In genomic region chr10:123150986-123151738, GRCh38 we compare ENCODE assay signal across 10 cellular contexts. TPM values are rescaled to one million over a fixed set of nuclear protein-coding genes. Genes with fewer than 3 reads are reported as not detected.
DNase-seq lines count a peak whose midpoint lies in the region; ATAC-seq, FAIRE-seq and TF ChIP-seq lines count a peak whose summit lies in the region.
"Had no signal": no experiment of that assay in that cellular context is flagged by ENCODE, and none has a peak within 500 bp of the region (broad histone marks: within the 10 kb centered on the region; RNA-seq: fewer than 3 reads in every experiment).

No MANE protein-coding gene starts in this region.

- DNase-seq in stimulated activated CD4-positive, alpha-beta T cell treated with anti-CD3 and anti-CD28 coated beads, Interleukin-1b, Interleukin-23, amount 100 ng/mL, for 48 hours: peak; percentile 43
- no peak for DNase-seq in stimulated activated CD4-positive, alpha-beta T cell treated with anti-CD3 and anti-CD28 coated beads, Interleukin-4, amount 100 ng/mL, for 24 hours
- peak; percentile 17 for DNase-seq in activated T-helper 2 cell treated with anti-CD3 and anti-CD28 coated beads, Interferon-gamma antibody, Interleukin-2, Interleukin-4, amounts not matched to agents 10 μg/mL and 5 μg/mL and 100 μg/mL, durations not matched to agents 14 hours and 24 hours and 36 hours (ENCODE audit: low spot score)
- DNase-seq in HepG2 (ENCODE audit: low spot score) (no peak), NK-92 (lab: John Stamatoyannopoulos, UW; ENCODE audit: unreplicated experiment) (no peak), posterior vena cava (ENCODE audit: low spot score) (no peak), NCI-H1092 treated with DMSO at 0.1 percent for 48 hours (lab: John Stamatoyannopoulos, UW) (no peak), NCI-H446 treated with DMSO at 0.1 percent for 48 hours (lab: John Stamatoyannopoulos, UW) (no peak)
- DNase-seq: DND-41 had no signal

- intact Hi-C loops in activated T-helper 2 cell treated with anti-CD3 and anti-CD28 coated beads, Interferon-gamma antibody, Interleukin-2, Interleukin-4, amounts not matched to agents 10 μg/mL and 5 μg/mL and 100 μg/mL, durations not matched to agents 14 hours and 24 hours and 36 hours (cut with micrococcal nuclease): loop anchor here (5.0 kb wide), 3 partner anchors 1081 to 1766 kb away; partner anchors contain the start of gene NKX1-2
- intact Hi-C loops in HepG2 (cut with micrococcal nuclease; ENCODE audit: unreplicated experiment) (loop anchor here (10.0 kb wide), 1 partner anchor 54 kb away; no protein-coding TSS in a partner anchor), posterior vena cava (cut with DNase I) (no loop called here)

- TF ChIP-seq POLR2A in HepG2 (IDR thresholded peaks at IDR 0.05; ENCODE audit: insufficient read depth in 1 of 2, low read depth in 2 of 2, low read length in 2 of 2): no peak

- H3K27ac Mint-ChIP-seq in activated T-helper 2 cell treated with anti-CD3 and anti-CD28 coated beads, Interferon-gamma antibody, Interleukin-2, Interleukin-4, amounts not matched to agents 10 μg/mL and 5 μg/mL and 100 μg/mL, durations not matched to agents 14 hours and 24 hours and 36 hours: no peak overlapping the region

- H3K4me2 ChIP-seq in HepG2 (ENCODE audit: low read depth, low read length): peak overlapping the region; percentile 6; the same call in 1 of the 2 replicates

- 61% methylated on average over 29 of the region's 56 CpGs for WGBS in HepG2 (ENCODE audit: low lambda C conversion rate)

- H3K4me3 ChIP-seq in HepG2 (replicated peaks in 1 of 3; ENCODE audit: insufficient read depth in 1 of 3, low read depth in 2 of 3, low read length in 3 of 3): 0 out of 6 replicates have a peak overlapping the region, but pooled peaks of 1 of the 3 experiments have one; percentile 5

- H3K4me3 Mint-ChIP-seq in activated T-helper 2 cell treated with anti-CD3 and anti-CD28 coated beads, Interferon-gamma antibody, Interleukin-2, Interleukin-4, amounts not matched to agents 10 μg/mL and 5 μg/mL and 100 μg/mL, durations not matched to agents 14 hours and 24 hours and 36 hours (ENCODE audit: low read depth): peak overlapping the region; percentile 39

- H3K27me3 Mint-ChIP-seq in activated T-helper 2 cell treated with anti-CD3 and anti-CD28 coated beads, Interferon-gamma antibody, Interleukin-2, Interleukin-4, amounts not matched to agents 10 μg/mL and 5 μg/mL and 100 μg/mL, durations not matched to agents 14 hours and 24 hours and 36 hours (ENCODE audit: low read depth): peaks cover 37% of the 10 kb centered on the region

- H3K9me3 ChIP-seq in HepG2 (ENCODE audit: low read length): no peaks in the 10 kb centered on the region
- H3K9me3 ChIP-seq: pancreas had no signal

- FAIRE-seq in HepG2 (lab: Jason Lieb, UNC): no peak
- FAIRE-seq: pancreas had no signal

- H3K9me3 Mint-ChIP-seq in activated T-helper 2 cell treated with anti-CD3 and anti-CD28 coated beads, Interferon-gamma antibody, Interleukin-2, Interleukin-4, amounts not matched to agents 10 μg/mL and 5 μg/mL and 100 μg/mL, durations not matched to agents 14 hours and 24 hours and 36 hours: no peaks in the 10 kb centered on the region

- H4K20me1 ChIP-seq in HepG2 (ENCODE audit: insufficient read depth, low read length): peaks cover 5% of the 10 kb centered on the region; the same call in 1 of the 2 replicates

- no peak for TF ChIP-seq EP300 in HepG2 (IDR thresholded peaks at IDR 0.05; ENCODE audit: low read depth in 2 of 2, low read length in 2 of 2)
- TF ChIP-seq EP300 in HepG2 (CRISPR knock-in tag; IDR thresholded peaks at IDR 0.05; ENCODE audit: borderline replicate concordance): no peak

- H3K36me3 ChIP-seq in HepG2 (replicated peaks in 1 of 2; ENCODE audit: control insufficient read depth in 1 of 2, insufficient read depth in 2 of 2, low read length in 2 of 2): no peaks in the 10 kb centered on the region; a peak in 1 of 5 replicates
- H3K36me3 ChIP-seq: pancreas had no signal

- in situ Hi-C loops in HepG2 (cut with HindIII; ENCODE audit: extremely low pct_ligation_motif_present, low pct_unique_long_range_greater_than_20kb): no loop called here

- H3K4me1 Mint-ChIP-seq in activated T-helper 2 cell treated with anti-CD3 and anti-CD28 coated beads, Interferon-gamma antibody, Interleukin-2, Interleukin-4, amounts not matched to agents 10 μg/mL and 5 μg/mL and 100 μg/mL, durations not matched to agents 14 hours and 24 hours and 36 hours (ENCODE audit: low read depth): peaks cover 33% of the 10 kb centered on the region

- peaks cover 19 to 72% of the 10 kb centered on the region in 2 experiments for H3K27me3 ChIP-seq in HepG2 (ENCODE audit: control insufficient read depth in 1 of 2, insufficient read depth in 2 of 2, low read length in 2 of 2)

- TF ChIP-seq RAD21 in HepG2 (CRISPR knock-in tag; IDR thresholded peaks at IDR 0.05): no peak

- no peak overlapping the region for H3K9ac ChIP-seq in HepG2 (ENCODE audit: insufficient read depth, low read depth, low read length)

- peaks cover 43% of the 10 kb centered on the region for H3K4me1 ChIP-seq in HepG2 (ENCODE audit: insufficient read depth, low read length)

- H2AFZ ChIP-seq in HepG2 (ENCODE audit: low read length): no peak overlapping the region

- H3K36me3 Mint-ChIP-seq in activated T-helper 2 cell treated with anti-CD3 and anti-CD28 coated beads, Interferon-gamma antibody, Interleukin-2, Interleukin-4, amounts not matched to agents 10 μg/mL and 5 μg/mL and 100 μg/mL, durations not matched to agents 14 hours and 24 hours and 36 hours (ENCODE audit: low read depth): peaks cover 33% of the 10 kb centered on the region

- BruUV-seq in HepG2 (replicated peaks; lab: Mats Ljungman, UMichigan): no TSS peak

- peaks cover 18% of the 10 kb centered on the region for H3K79me2 ChIP-seq in HepG2 (ENCODE audit: insufficient read depth, low read length)

- ATAC-seq in HepG2: no peak
- ATAC-seq: pancreas had no signal

- POLR2A ChIA-PET in HepG2 (lab: Yijun Ruan, JAX): no interaction called here

- no peak overlapping the region for H3K27ac ChIP-seq in HepG2 (ENCODE audit: extremely low read length, insufficient read depth, low read length)
- H3K27ac ChIP-seq: pancreas had no signal

- no peak for TF ChIP-seq CTCF in HepG2 (CRISPR knock-in tag; IDR thresholded peaks at IDR 0.05)

- CTCF ChIA-PET in HepG2 (lab: Yijun Ruan, JAX; ENCODE audit: low intra/inter-chr PET ratio, low total read pairs): no interaction called here

RNA-seq across cellular contexts. Expression of gene BUB3, which starts 3.0 kb away (rescaled TPM):
- total RNA-seq in activated T-helper 2 cell treated with anti-CD3 and anti-CD28 coated beads, Interferon-gamma antibody, Interleukin-2, Interleukin-4, amounts not matched to agents 10 μg/mL and 5 μg/mL and 100 μg/mL, durations not matched to agents 14 hours and 24 hours and 36 hours: 194 and 210 TPM in 2 replicates
- total RNA-seq in HepG2 (2016; rRNA removed; fragmentation: Illumina TruSeq; extraction: Trizol): 174 and 230 TPM in 2 replicates
- total RNA-seq in HepG2 (2016; cell fraction: cytosol; rRNA removed; fragmentation: Illumina TruSeq; extraction: Trizol; ENCODE audit: low read depth): 42.5 and 51.9 TPM in 2 replicates
- 170 and 239 TPM in 2 replicates for total RNA-seq in HepG2 (2016; cell fraction: insoluble cytoplasmic fraction; rRNA removed; fragmentation: Illumina TruSeq; extraction: Trizol)
- total RNA-seq in HepG2 (2016; cell fraction: membrane; rRNA removed; fragmentation: Illumina TruSeq; extraction: Trizol): 74.0 and 86.8 TPM in 2 replicates
- 91.7 and 115 TPM in 2 replicates for total RNA-seq in HepG2 (2016; cell fraction: nucleus; rRNA removed; fragmentation: Illumina TruSeq; extraction: Trizol)
- polyA plus RNA-seq in HepG2 (2011; rRNA removed): 184 and 188 TPM in 2 replicates
- polyA plus RNA-seq in HepG2 (2011; cell fraction: cytosol; rRNA removed): 121 and 143 TPM in 2 replicates
- polyA plus RNA-seq in HepG2 (2011; cell fraction: nucleus; rRNA removed): 242 and 278 TPM in 2 replicates
- 109 and 119 TPM in 2 replicates for polyA plus RNA-seq in HepG2 (2012)
- polyA plus RNA-seq in HepG2 (2016; cell fraction: cytosol; fragmentation: Illumina TruSeq; extraction: Trizol; ENCODE audit: low read depth): 36.9 and 37.0 TPM in 2 replicates
- polyA plus RNA-seq in HepG2 (2016; cell fraction: insoluble cytoplasmic fraction; fragmentation: Illumina TruSeq; extraction: Trizol; ENCODE audit: low read depth): 215 and 216 TPM in 2 replicates
- 40.5 and 49.2 TPM in 2 replicates for polyA plus RNA-seq in HepG2 (2016; cell fraction: membrane; fragmentation: Illumina TruSeq; extraction: Trizol; ENCODE audit: low read depth)
- polyA plus RNA-seq in HepG2 (2016; cell fraction: nucleus; fragmentation: Illumina TruSeq; extraction: Trizol; ENCODE audit: insufficient read depth, low read depth): 127 and 140 TPM in 2 replicates
- 444 and 777 TPM in 2 replicates for polyA minus RNA-seq in HepG2 (2011; rRNA and poly(A)+ RNA removed; ENCODE audit: low replicate concordance)
- 107 and 129 TPM in 2 replicates for polyA minus RNA-seq in HepG2 (2011; cell fraction: cytosol; rRNA and poly(A)+ RNA removed)
- polyA minus RNA-seq in HepG2 (2011; cell fraction: nucleus; rRNA and poly(A)+ RNA removed): 163 and 164 TPM in 2 replicates
- total RNA-seq in posterior vena cava: 10 to 100 TPM; 45.3 to 48.1 TPM

RNA-seq across cellular contexts. Expression of gene HMX2, which starts 3.2 kb away (rescaled TPM):
- total RNA-seq in activated T-helper 2 cell treated with anti-CD3 and anti-CD28 coated beads, Interferon-gamma antibody, Interleukin-2, Interleukin-4, amounts not matched to agents 10 μg/mL and 5 μg/mL and 100 μg/mL, durations not matched to agents 14 hours and 24 hours and 36 hours: not detected in 2 replicates
- total RNA-seq in HepG2 (2016; rRNA removed; fragmentation: Illumina TruSeq; extraction: Trizol) (not detected in 2 replicates), posterior vena cava (not detected)
- not detected in 2 replicates for total RNA-seq in HepG2 (2016; cell fraction: cytosol; rRNA removed; fragmentation: Illumina TruSeq; extraction: Trizol; ENCODE audit: low read depth)
- total RNA-seq in HepG2 (2016; cell fraction: insoluble cytoplasmic fraction; rRNA removed; fragmentation: Illumina TruSeq; extraction: Trizol): not detected in 2 replicates
- total RNA-seq in HepG2 (2016; cell fraction: membrane; rRNA removed; fragmentation: Illumina TruSeq; extraction: Trizol): not detected in 2 replicates
- not detected in 2 replicates for total RNA-seq in HepG2 (2016; cell fraction: nucleus; rRNA removed; fragmentation: Illumina TruSeq; extraction: Trizol)
- polyA plus RNA-seq in HepG2 (2011; rRNA removed): not detected in 2 replicates
- 0.04 TPM in 1 of 2 replicates, not detected in the other for polyA plus RNA-seq in HepG2 (2011; cell fraction: cytosol; rRNA removed)
- polyA plus RNA-seq in HepG2 (2011; cell fraction: nucleus; rRNA removed): not detected in 2 replicates
- polyA plus RNA-seq in HepG2 (2012): not detected in 2 replicates
- polyA plus RNA-seq in HepG2 (2016; cell fraction: cytosol; fragmentation: Illumina TruSeq; extraction: Trizol; ENCODE audit: low read depth): not detected in 2 replicates
- polyA plus RNA-seq in HepG2 (2016; cell fraction: insoluble cytoplasmic fraction; fragmentation: Illumina TruSeq; extraction: Trizol; ENCODE audit: low read depth): not detected in 2 replicates
- not detected in 2 replicates for polyA plus RNA-seq in HepG2 (2016; cell fraction: membrane; fragmentation: Illumina TruSeq; extraction: Trizol; ENCODE audit: low read depth)
- not detected in 2 replicates for polyA plus RNA-seq in HepG2 (2016; cell fraction: nucleus; fragmentation: Illumina TruSeq; extraction: Trizol; ENCODE audit: insufficient read depth, low read depth)
- 0.14 TPM in 1 of 2 replicates, not detected in the other for polyA minus RNA-seq in HepG2 (2011; rRNA and poly(A)+ RNA removed; ENCODE audit: low replicate concordance)
- not detected in 2 replicates for polyA minus RNA-seq in HepG2 (2011; cell fraction: cytosol; rRNA and poly(A)+ RNA removed)
- not detected in 2 replicates for polyA minus RNA-seq in HepG2 (2011; cell fraction: nucleus; rRNA and poly(A)+ RNA removed)

RNA-seq across cellular contexts. Expression of gene HMX3, which starts 15.4 kb away (rescaled TPM):
- total RNA-seq in activated T-helper 2 cell treated with anti-CD3 and anti-CD28 coated beads, Interferon-gamma antibody, Interleukin-2, Interleukin-4, amounts not matched to agents 10 μg/mL and 5 μg/mL and 100 μg/mL, durations not matched to agents 14 hours and 24 hours and 36 hours: not detected in 2 replicates
- total RNA-seq in HepG2 (2016; rRNA removed; fragmentation: Illumina TruSeq; extraction: Trizol): not detected in 2 replicates
- total RNA-seq in HepG2 (2016; cell fraction: cytosol; rRNA removed; fragmentation: Illumina TruSeq; extraction: Trizol; ENCODE audit: low read depth): not detected in 2 replicates
- not detected in 2 replicates for total RNA-seq in HepG2 (2016; cell fraction: insoluble cytoplasmic fraction; rRNA removed; fragmentation: Illumina TruSeq; extraction: Trizol)
- not detected in 2 replicates for total RNA-seq in HepG2 (2016; cell fraction: membrane; rRNA removed; fragmentation: Illumina TruSeq; extraction: Trizol)
- not detected in 2 replicates for total RNA-seq in HepG2 (2016; cell fraction: nucleus; rRNA removed; fragmentation: Illumina TruSeq; extraction: Trizol)
- polyA plus RNA-seq in HepG2 (2011; rRNA removed): not detected in 2 replicates
- not detected in 2 replicates for polyA plus RNA-seq in HepG2 (2011; cell fraction: cytosol; rRNA removed)
- polyA plus RNA-seq in HepG2 (2011; cell fraction: nucleus; rRNA removed): not detected in 2 replicates
- not detected in 2 replicates for polyA plus RNA-seq in HepG2 (2012)
- polyA plus RNA-seq in HepG2 (2016; cell fraction: cytosol; fragmentation: Illumina TruSeq; extraction: Trizol; ENCODE audit: low read depth): not detected in 2 replicates
- not detected in 2 replicates for polyA plus RNA-seq in HepG2 (2016; cell fraction: insoluble cytoplasmic fraction; fragmentation: Illumina TruSeq; extraction: Trizol; ENCODE audit: low read depth)
- polyA plus RNA-seq in HepG2 (2016; cell fraction: membrane; fragmentation: Illumina TruSeq; extraction: Trizol; ENCODE audit: low read depth): not detected in 2 replicates
- polyA plus RNA-seq in HepG2 (2016; cell fraction: nucleus; fragmentation: Illumina TruSeq; extraction: Trizol; ENCODE audit: insufficient read depth, low read depth): not detected in 2 replicates
- not detected in 2 replicates for polyA minus RNA-seq in HepG2 (2011; rRNA and poly(A)+ RNA removed; ENCODE audit: low replicate concordance)
- polyA minus RNA-seq in HepG2 (2011; cell fraction: cytosol; rRNA and poly(A)+ RNA removed): not detected in 2 replicates
- not detected in 2 replicates for polyA minus RNA-seq in HepG2 (2011; cell fraction: nucleus; rRNA and poly(A)+ RNA removed)
- not detected for total RNA-seq in posterior vena cava

Comparison
In these comparisons a context has a peak if more than half of its experiments do, and no peak if none do; other contexts are left out.
1. DNase-seq: peak in stimulated activated CD4-positive, alpha-beta T cell treated with anti-CD3 and anti-CD28 coated beads, Interleukin-1b, Interleukin-23, amount 100 ng/mL, for 48 hours (single experiment) and activated T-helper 2 cell treated with anti-CD3 and anti-CD28 coated beads, Interferon-gamma antibody, Interleukin-2, Interleukin-4, amounts not matched to agents 10 μg/mL and 5 μg/mL and 100 μg/mL, durations not matched to agents 14 hours and 24 hours and 36 hours (single experiment); none in stimulated activated CD4-positive, alpha-beta T cell treated with anti-CD3 and anti-CD28 coated beads, Interleukin-4, amount 100 ng/mL, for 24 hours (single experiment), HepG2 (single experiment), NK-92 (single experiment), posterior vena cava (single experiment), NCI-H1092 treated with DMSO at 0.1 percent for 48 hours (single experiment) and NCI-H446 treated with DMSO at 0.1 percent for 48 hours (single experiment).
2. intact Hi-C loops: an anchor here in activated T-helper 2 cell treated with anti-CD3 and anti-CD28 coated beads, Interferon-gamma antibody, Interleukin-2, Interleukin-4, amounts not matched to agents 10 μg/mL and 5 μg/mL and 100 μg/mL, durations not matched to agents 14 hours and 24 hours and 36 hours (5.0 kb wide) and HepG2 (10.0 kb wide); none called in posterior vena cava.